In genomic region chr20:61846741-61847419, GRCh38 we compare ENCODE assay signal across 18 cellular contexts.
DNase-seq lines count a peak whose midpoint lies in the region; ATAC-seq and TF ChIP-seq lines count a peak whose summit lies in the region.
"Had no signal": no experiment of that assay in that cellular context is flagged by ENCODE, and none has a peak within 500 bp of the region (broad histone marks: within the 10 kb centered on the region; RNA-seq: fewer than 3 reads in every experiment).

No MANE protein-coding gene starts in this region.

- H3K4me1 ChIP-seq in lower lobe of right lung, result no peaks in the 10 kb centered on the region
- H3K4me1 ChIP-seq: A549, HAP-1 had no signal

- H3K9me3 ChIP-seq in lower lobe of right lung, result no peaks in the 10 kb centered on the region
- H3K9me3 ChIP-seq: A549, HAP-1 had no signal

- no peaks in the 10 kb centered on the region for H3K4me1 Mint-ChIP-seq in WTC11
- H3K4me1 Mint-ChIP-seq: CD4-positive, alpha-beta memory T cell had no signal

- peaks cover 18% of the 10 kb centered on the region for H3K27me3 Mint-ChIP-seq in WTC11 (ENCODE audit: low read depth)

- H3K27ac ChIP-seq in lower lobe of right lung, result no peak overlapping the region
- H3K27ac ChIP-seq: 22Rv1, A549, C4-2B had no signal

- DNase-seq in Right ventricle myocardium inferior (ENCODE audit: missing footprints) (peak; percentile 23), left cardiac atrium (no peak), lower lobe of right lung (peak; percentile 12), posterior vena cava (ENCODE audit: low spot score) (peak; percentile 64), WTC11 (ENCODE audit: low spot score) (no peak), NCI-H748 (lab: John Stamatoyannopoulos, UW; ENCODE audit: unreplicated experiment) (no peak)
- DNase-seq: AML-193; Calu3; CD4-positive, alpha-beta memory T cell; DND-41; EL; GOT3 had no signal

- H3K36me3 Mint-ChIP-seq in WTC11, result peaks cover 4% of the 10 kb centered on the region; the same call in 1 of the 2 replicates
- H3K36me3 Mint-ChIP-seq: CD4-positive, alpha-beta memory T cell had no signal

- no peaks in the 10 kb centered on the region for H3K36me3 ChIP-seq in lower lobe of right lung
- H3K36me3 ChIP-seq: HAP-1 had no signal

- POLR2A ChIA-PET in WTC11 (lab: Charles Lee), result no interaction called here

- H3K27ac Mint-ChIP-seq in WTC11, result no peak overlapping the region
- H3K27ac Mint-ChIP-seq: CD4-positive, alpha-beta memory T cell had no signal

- TF ChIP-seq CTCF in lower lobe of right lung (IDR thresholded peaks at IDR 0.05) (no peak), WTC11 (IDR thresholded peaks at IDR 0.05) (no peak)

- peaks cover 23% of the 10 kb centered on the region for H3K27me3 ChIP-seq in lower lobe of right lung (ENCODE audit: low read depth)

- CTCF ChIA-PET in WTC11 (lab: Charles Lee), result no interaction called here

- H3K4me3 ChIP-seq in lower lobe of right lung, result no peak overlapping the region
- H3K4me3 ChIP-seq: A549, GM12878, HAP-1 had no signal

- intact Hi-C loops in Right ventricle myocardium inferior (cut with DNase I) (no loop called here), left cardiac atrium (cut with DNase I) (no loop called here), lower lobe of right lung (cut with DNase I) (no loop called here), posterior vena cava (cut with DNase I) (no loop called here)

- no peak overlapping the region for H3K4me3 Mint-ChIP-seq in WTC11
- H3K4me3 Mint-ChIP-seq: CD4-positive, alpha-beta memory T cell had no signal

- H3K9me3 Mint-ChIP-seq in WTC11, result peaks cover 11% of the 10 kb centered on the region

- ATAC-seq in Right ventricle myocardium inferior (no peak), left cardiac atrium (no peak), lower lobe of right lung (no peak), WTC11 (no peak), HG03196 (IDR thresholded peaks at IDR 0.05; ENCODE audit: unreplicated experiment) (no peak)
- ATAC-seq: A549, GM12878 had no signal

TF ChIP-seq in WTC11, 78 proteins besides CTCF, POLR2A, EP300 and RAD21 (continues in another document):
- TF ChIP-seq TEAD1 (CRISPR knock-in tag; IDR thresholded peaks at IDR 0.05), result no peak
- TF ChIP-seq KAT7 (CRISPR knock-in tag; IDR thresholded peaks at IDR 0.05; ENCODE audit: borderline replicate concordance), result no peak
- TF ChIP-seq ZNF425 (CRISPR knock-in tag; conservative IDR thresholded peaks at IDR 0.05), result no peak
- TF ChIP-seq ZNF263 (CRISPR knock-in tag; IDR thresholded peaks at IDR 0.05; ENCODE audit: low read depth), result no peak
- no peak for TF ChIP-seq PRRX2 (CRISPR knock-in tag; IDR thresholded peaks at IDR 0.05)
- no peak for TF ChIP-seq FOXK1 (CRISPR knock-in tag; IDR thresholded peaks at IDR 0.05)
- TF ChIP-seq FOXP4 (CRISPR knock-in tag; IDR thresholded peaks at IDR 0.05), result no peak
- no peak for TF ChIP-seq ATF6 (CRISPR knock-in tag; IDR thresholded peaks at IDR 0.05)
- no peak for TF ChIP-seq RELA (CRISPR knock-in tag; IDR thresholded peaks at IDR 0.05; ENCODE audit: borderline replicate concordance)
- no peak for TF ChIP-seq OVOL2 (CRISPR knock-in tag; IDR thresholded peaks at IDR 0.05; ENCODE audit: borderline replicate concordance)
- no peak for TF ChIP-seq NR2C2 (CRISPR knock-in tag; IDR thresholded peaks at IDR 0.05)
- no peak for TF ChIP-seq EMX1 (CRISPR knock-in tag; IDR thresholded peaks at IDR 0.05)
- TF ChIP-seq GTF2I (CRISPR knock-in tag; conservative IDR thresholded peaks at IDR 0.05), result no peak
- TF ChIP-seq JUN (CRISPR knock-in tag; IDR thresholded peaks at IDR 0.05), result no peak
- TF ChIP-seq ZBTB43 (CRISPR knock-in tag; IDR thresholded peaks at IDR 0.05), result no peak
- no peak for TF ChIP-seq E2F4 (CRISPR knock-in tag; IDR thresholded peaks at IDR 0.05; ENCODE audit: borderline replicate concordance, low read depth)

Comparison
In these comparisons a context has a peak if more than half of its experiments do, and no peak if none do; other contexts are left out.
1. DNase-seq: peak in Right ventricle myocardium inferior (single experiment), lower lobe of right lung (single experiment) and posterior vena cava (single experiment); none in left cardiac atrium (single experiment), WTC11 (single experiment) and NCI-H748 (single experiment).